8 cellular contexts compared by ENCODE assay signal in genomic region chr11:68257477-68258362, GRCh38. TPM values are rescaled to one million over a fixed set of nuclear protein-coding genes. Genes with fewer than 3 reads are reported as not detected.
DNase-seq lines count a peak whose midpoint lies in the region; ATAC-seq and TF ChIP-seq lines count a peak whose summit lies in the region.

No MANE protein-coding gene starts in this region.

- peak; percentile 89 for DNase-seq in NCI-H146 (lab: John Stamatoyannopoulos, UW)
- DNase-seq in T-helper 1 cell = peak; percentile 76 to 93 (median 84)
- DNase-seq in amniotic epithelial cell (ENCODE audit: low read depth) = peak; percentile 82
- DNase-seq in heart right ventricle = peak; percentile 94 to 97
- peak; percentile 96 to 98 for DNase-seq in psoas muscle
- peak; percentile 97 for DNase-seq in ureter (ENCODE audit: low spot score)

- TF ChIP-seq CTCF in GM12874 (IDR thresholded peaks at IDR 0.05; ENCODE audit: insufficient read depth, low read depth, low read length) (peak; percentile 86), heart right ventricle (IDR thresholded peaks at IDR 0.05) (peak; percentile 78 to 94 (median 89)), psoas muscle (IDR thresholded peaks at IDR 0.05) (peak; percentile 89)

- H3K36me3 ChIP-seq in heart right ventricle (peaks cover 0 to 32% (median 19%) of the 10 kb centered on the region in 9 donors), psoas muscle (ENCODE audit: insufficient read depth in 1 of 2, low read depth in 1 of 2) (peaks cover 3 to 27% of the 10 kb centered on the region in 2 donors)

- 35 to 41% methylated on average over 22 of the region's 22 CpGs for WGBS in heart right ventricle, 2 donors
- 32 to 36% (median 35%) methylated on average over 22 of the region's 22 CpGs for WGBS in psoas muscle, 3 donors

- intact Hi-C loops in heart right ventricle (cut with DNase I) (loop anchor here (1.0 to 5.0 kb wide), 12 partner anchors 39 to 190 kb away; no protein-coding TSS in a partner anchor), psoas muscle (cut with DNase I) (loop anchor here (1.0 to 5.0 kb wide), 5 partner anchors 39 to 190 kb away; no protein-coding TSS in a partner anchor)

- H3K27me3 ChIP-seq in heart right ventricle = no peaks in the 10 kb centered on the region
- H3K27me3 ChIP-seq in psoas muscle (ENCODE audit: insufficient read depth in 3 of 3, low read length in 2 of 3) = no peaks in the 10 kb centered on the region

- peaks cover 0 to 30% (median 6%) of the 10 kb centered on the region in 9 donors for H3K4me1 ChIP-seq in heart right ventricle
- peaks cover 4% of the 10 kb centered on the region for H3K4me1 ChIP-seq in psoas muscle

- H3K27ac ChIP-seq in heart right ventricle (peak overlapping the region in 1 of 10 donors; percentile 36), psoas muscle (no peak overlapping the region)

- H3K9me3 ChIP-seq in heart right ventricle (no peaks in the 10 kb centered on the region), psoas muscle (no peaks in the 10 kb centered on the region)

- H3K4me3 ChIP-seq in heart right ventricle = peak overlapping the region in 4 of 10 donors; percentile 18 to 23 (median 20)
- peak overlapping the region; percentile 40 for H3K4me3 ChIP-seq in psoas muscle

- peak; percentile 70 to 91 (median 86) for ATAC-seq in heart right ventricle
- peak; percentile 83 to 95 (median 91) for ATAC-seq in psoas muscle
- no peak for ATAC-seq in HG02798 (IDR thresholded peaks at IDR 0.05; ENCODE audit: poor library complexity, unreplicated experiment)

RNA-seq across cellular contexts. Expression of gene C11orf24, which starts 14.1 kb away (rescaled TPM):
- total RNA-seq in heart right ventricle (10 to 100 TPM; 14.9 to 45.6 (median 28.1) TPM), psoas muscle (10 to 100 TPM in 3 of 4 donors, 1 to 10 TPM in 1; 9.0 to 22.2 (median 19.1) TPM), ureter (37.1 TPM)
- polyA plus RNA-seq in heart right ventricle (10 to 100 TPM; 54.2 to 62.2 TPM), psoas muscle (10 to 100 TPM; 12.3 to 49.8 (median 23.3) TPM)

RNA-seq across cellular contexts. Expression of gene KMT5B, which starts 44.6 kb away (rescaled TPM):
- total RNA-seq in heart right ventricle (10 to 100 TPM; 26.2 to 37.1 (median 30.5) TPM), psoas muscle (10 to 100 TPM; 17.9 to 27.6 (median 26.1) TPM), ureter (67.6 TPM)
- polyA plus RNA-seq in heart right ventricle (10 to 100 TPM; 10.5 to 25.0 TPM), psoas muscle (10 to 100 TPM in 2 of 3 donors, 1 to 10 TPM in 1; 9.8 to 18.1 (median 11.7) TPM)

RNA-seq across cellular contexts. Expression of gene LRP5, which starts 54.7 kb away (rescaled TPM):
- 10 to 100 TPM; 33.9 to 73.3 (median 46.3) TPM for total RNA-seq in heart right ventricle
- 10 to 100 TPM; 23.2 to 71.6 TPM for polyA plus RNA-seq in heart right ventricle
- total RNA-seq in psoas muscle = 10 to 100 TPM; 16.7 to 19.2 (median 17.9) TPM
- 1 to 10 TPM; 5.3 to 8.0 (median 6.5) TPM for polyA plus RNA-seq in psoas muscle
- total RNA-seq in ureter = 82.4 TPM
